In genomic region chr17:78890111-78890897, GRCh38 we compare ENCODE assay signal across 8 cellular contexts. TPM values are rescaled to one million over a fixed set of nuclear protein-coding genes. Genes with fewer than 3 reads are reported as not detected.
DNase-seq lines count a peak whose midpoint lies in the region; ATAC-seq and TF ChIP-seq lines count a peak whose summit lies in the region.

No MANE protein-coding gene starts in this region.

- peak overlapping the region; percentile 13; the same call in 1 of the 2 replicates for H3K4me3 ChIP-seq in GM08714 (ENCODE audit: low read length)
- no peak overlapping the region for H3K4me3 ChIP-seq in psoas muscle

- TF ChIP-seq CTCF in psoas muscle (IDR thresholded peaks at IDR 0.05): no peak

- DNase-seq in T-helper 9 cell (peak; percentile 8), psoas muscle (peak; percentile 54 to 71)

- no peaks in the 10 kb centered on the region for H3K27me3 ChIP-seq in psoas muscle (ENCODE audit: insufficient read depth in 3 of 3, low read length in 2 of 3)

- WGBS in psoas muscle, 3 donors: 80 to 86% (median 81%) methylated on average over 25 to 26 of the region's 26 CpGs

- H3K4me1 ChIP-seq in psoas muscle: peaks cover 16% of the 10 kb centered on the region

- no peaks in the 10 kb centered on the region for H3K36me3 ChIP-seq in psoas muscle (ENCODE audit: insufficient read depth in 1 of 2, low read depth in 1 of 2)

- intact Hi-C loops in psoas muscle (cut with DNase I): no loop called here

- H3K27ac ChIP-seq in cingulate gyrus (ENCODE audit: low read depth, low read length): peak overlapping the region; percentile 89
- H3K27ac ChIP-seq in psoas muscle: peak overlapping the region; percentile 75

- ATAC-seq in psoas muscle: no peak
- no peak for ATAC-seq in HG03571 (IDR thresholded peaks at IDR 0.05; ENCODE audit: unreplicated experiment)
- ATAC-seq in GM21367 (IDR thresholded peaks at IDR 0.05; ENCODE audit: unreplicated experiment): no peak
- ATAC-seq in GM19463 (IDR thresholded peaks at IDR 0.05; ENCODE audit: unreplicated experiment): no peak
- ATAC-seq in HG03025 (IDR thresholded peaks at IDR 0.05; ENCODE audit: low FRiP score, unreplicated experiment): no peak

- H3K9me3 ChIP-seq in psoas muscle: no peaks in the 10 kb centered on the region

RNA-seq across cellular contexts. Expression of gene CEP295NL, which starts 12.7 kb away (rescaled TPM):
- under 1 TPM; 0.19 to 0.52 (median 0.43) TPM for total RNA-seq in psoas muscle
- under 1 TPM in 1 of 3 donors, not detected in 2; 0.04 TPM for polyA plus RNA-seq in psoas muscle

RNA-seq across cellular contexts. Expression of gene TIMP2, which starts 34.9 kb away (rescaled TPM):
- 10 to 100 TPM; 18.5 to 53.6 (median 25.2) TPM for total RNA-seq in psoas muscle
- 10 to 100 TPM; 10.3 to 12.7 (median 10.6) TPM for polyA plus RNA-seq in psoas muscle

RNA-seq across cellular contexts. Expression of gene USP36, which starts 49.7 kb away (rescaled TPM):
- total RNA-seq in psoas muscle: 10 to 100 TPM; 24.2 to 40.5 (median 28.8) TPM
- polyA plus RNA-seq in psoas muscle: 10 to 100 TPM; 14.0 to 23.7 (median 20.6) TPM
